In the genomic region with DNA sequence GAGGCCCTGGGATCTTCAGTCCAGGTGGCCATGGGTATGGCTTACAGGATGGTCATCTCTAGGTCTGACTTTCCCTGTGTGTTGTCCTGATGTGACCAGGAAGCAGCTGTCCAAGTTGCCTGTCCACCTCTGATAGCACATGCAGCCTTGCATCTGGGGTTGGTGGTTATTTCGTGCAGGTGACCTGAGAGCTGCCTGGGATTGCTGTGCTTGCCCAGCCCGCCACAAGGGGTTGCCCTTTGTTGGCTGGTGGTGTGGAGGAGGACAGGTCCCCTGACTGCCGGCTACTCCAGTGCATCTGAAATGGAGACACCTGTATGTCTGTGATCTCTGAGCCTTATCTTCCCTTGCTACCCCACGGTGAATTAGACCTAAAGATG, we compare ENCODE assay signal across 1 cellular context.
TF ChIP-seq lines count a peak whose summit lies in the region.

No MANE protein-coding gene starts in this region.

TF ChIP-seq in IMR-90, 13 proteins besides CTCF, POLR2A, EP300 and RAD21 (continued from another document):
- TF ChIP-seq, protein P1, sequence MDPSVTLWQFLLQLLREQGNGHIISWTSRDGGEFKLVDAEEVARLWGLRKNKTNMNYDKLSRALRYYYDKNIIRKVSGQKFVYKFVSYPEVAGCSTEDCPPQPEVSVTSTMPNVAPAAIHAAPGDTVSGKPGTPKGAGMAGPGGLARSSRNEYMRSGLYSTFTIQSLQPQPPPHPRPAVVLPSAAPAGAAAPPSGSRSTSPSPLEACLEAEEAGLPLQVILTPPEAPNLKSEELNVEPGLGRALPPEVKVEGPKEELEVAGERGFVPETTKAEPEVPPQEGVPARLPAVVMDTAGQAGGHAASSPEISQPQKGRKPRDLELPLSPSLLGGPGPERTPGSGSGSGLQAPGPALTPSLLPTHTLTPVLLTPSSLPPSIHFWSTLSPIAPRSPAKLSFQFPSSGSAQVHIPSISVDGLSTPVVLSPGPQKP (IDR thresholded peaks at IDR 0.05; ENCODE audit: borderline replicate concordance, low read depth, low read length), result no peak
